ENCODE assay signal across 17 cellular contexts in genomic region chr11:110347660-110348059, GRCh38.
"Had no signal": no experiment of that assay in that cellular context is flagged by ENCODE, and none has a peak within 500 bp of the region (broad histone marks: within the 10 kb centered on the region; RNA-seq: fewer than 3 reads in every experiment).

No MANE protein-coding gene starts in this region.

- H3K27me3 ChIP-seq: colonic mucosa, transverse colon had no signal

- H3K4me1 ChIP-seq: colonic mucosa, parathyroid adenoma had no signal

- H3K27me3 Mint-ChIP-seq: central memory CD8-positive, alpha-beta T cell had no signal

- H3K36me3 ChIP-seq: colonic mucosa, lower lobe of right lung, transverse colon had no signal

- ATAC-seq: lower lobe of right lung, Right ventricle myocardium inferior had no signal

- H3K27ac Mint-ChIP-seq: endodermal cell, nephron had no signal

- H3K27ac ChIP-seq: colonic mucosa, epithelial cell of prostate, lower lobe of right lung, parathyroid adenoma, transverse colon had no signal

- H3K9me3 Mint-ChIP-seq: central memory CD8-positive, alpha-beta T cell; endodermal cell; nephron had no signal

- H3K4me3 ChIP-seq: colonic mucosa, lower lobe of right lung, transverse colon had no signal

- H3K4me3 Mint-ChIP-seq: central memory CD8-positive, alpha-beta T cell; endodermal cell; nephron had no signal

- DNase-seq: activated CD4-positive, CD25-positive, alpha-beta regulatory T cell treated with anti-CD3 and anti-CD28 coated beads, Interleukin-2, amount 50 U/mL, for 72 hours; activated gamma-delta T cell treated with Interleukin-2 at 50 U/mL for 16 hours; aorta; colonic mucosa; endodermal cell; foreskin fibroblast; hypothalamus; lower lobe of right lung; stimulated activated naive CD4-positive, alpha-beta T cell; SW 1271; T1000; transverse colon had no signal

- H3K4me1 Mint-ChIP-seq: endodermal cell, nephron had no signal

- H3K9me3 ChIP-seq: colonic mucosa, lower lobe of right lung, transverse colon had no signal
